Comparison of ENCODE assay signal across 8 cellular contexts in the genomic region with DNA sequence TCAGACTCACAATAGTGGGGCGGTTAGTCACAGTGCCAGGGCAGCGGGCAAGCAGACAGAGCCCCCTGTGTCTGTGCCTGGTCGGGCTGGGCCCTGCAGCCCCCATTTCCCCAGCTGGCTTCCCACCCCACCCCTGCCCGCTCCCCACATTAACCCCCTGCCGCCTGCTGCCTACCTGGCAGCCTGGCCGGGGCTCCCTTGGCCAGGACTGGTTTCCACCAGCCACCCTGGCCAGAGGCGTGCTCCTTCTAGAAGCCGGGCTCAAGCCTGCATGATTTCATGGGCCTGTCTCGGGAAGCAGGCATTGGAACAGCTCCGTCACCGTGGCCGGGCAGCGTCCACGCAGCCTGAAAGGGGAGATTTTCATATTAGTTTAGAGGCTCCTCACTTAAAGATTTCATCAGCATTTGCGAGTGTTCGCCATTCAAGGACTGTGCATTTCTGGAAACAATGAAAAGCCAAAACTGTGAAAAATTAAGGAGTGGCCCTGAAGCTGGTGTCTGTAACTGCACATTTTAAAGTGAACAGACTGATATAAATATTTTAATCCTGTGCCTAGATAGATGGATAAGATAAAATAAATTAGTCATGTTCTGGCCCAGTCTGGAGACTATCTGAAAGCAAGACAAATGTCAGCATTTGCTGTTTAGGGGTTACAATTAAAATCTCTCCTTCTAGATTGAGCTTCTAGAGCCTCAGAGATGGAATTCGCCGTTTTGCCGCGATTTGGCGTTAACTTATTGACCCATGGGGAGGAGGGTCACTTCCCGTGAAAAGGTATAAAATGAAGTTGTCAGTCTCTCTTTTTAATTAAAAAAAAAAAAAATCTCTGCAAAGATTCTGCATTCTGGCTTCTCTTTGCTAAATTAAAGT.
DNase-seq lines count a peak whose midpoint lies in the region; FAIRE-seq and TF ChIP-seq lines count a peak whose summit lies in the region.

No MANE protein-coding gene starts in this region.

- H3K9ac ChIP-seq in trophoblast cell (ENCODE audit: low read length), result no peak overlapping the region

- DNase-seq in Daoy (ENCODE audit: low read depth) (peak; percentile 66), RCC 7860 (ENCODE audit: low spot score) (peak; percentile 42), fibroblast of villous mesenchyme (ENCODE audit: low read depth) (peak; percentile 68), prostate gland (ENCODE audit: low spot score) (no peak), SKM-1 treated with dmso at 0.1 percent for 144 hours (lab: John Stamatoyannopoulos, UW; ENCODE audit: unreplicated experiment) (no peak), trophoblast cell (no peak), NCI-H748 treated with DMSO at 0.1 percent for 48 hours (lab: John Stamatoyannopoulos, UW) (no peak)
- no peak for DNase-seq in stimulated activated CD4-positive, alpha-beta T cell treated with anti-CD3 and anti-CD28 coated beads, Interleukin-15, amount 100 ng/mL, for 24 hours

- no peak for FAIRE-seq in RCC 7860 (lab: Jason Lieb, UNC)

- H3K4me3 ChIP-seq in fibroblast of villous mesenchyme (ENCODE audit: low read depth, low read length) (peak overlapping the region; percentile 43), prostate gland (peak overlapping the region; percentile 58 to 61), trophoblast cell (ENCODE audit: low read depth, low read length) (no peak overlapping the region)

- H4K91ac ChIP-seq in trophoblast cell (ENCODE audit: low read depth, low read length), result no peak overlapping the region

- peak overlapping the region; percentile 100 for H3K27ac ChIP-seq in prostate gland
- H3K27ac ChIP-seq in trophoblast cell (ENCODE audit: low read depth, low read length), result no peak overlapping the region

- TF ChIP-seq CTCF in fibroblast of villous mesenchyme (IDR thresholded peaks at IDR 0.05; ENCODE audit: insufficient read depth, low read depth, low read length) (no peak), prostate gland (IDR thresholded peaks at IDR 0.05) (no peak)

- intact Hi-C loops in prostate gland (cut with DNase I), result no loop called here

- no peak overlapping the region for H3K4me2 ChIP-seq in trophoblast cell (ENCODE audit: low read length)

- no peaks in the 10 kb centered on the region for H3K79me2 ChIP-seq in trophoblast cell (ENCODE audit: control insufficient read depth, insufficient read depth, low read length, poor library complexity)

- H3K18ac ChIP-seq in trophoblast cell (ENCODE audit: low read length), result no peak overlapping the region

- H2BK120ac ChIP-seq in trophoblast cell (ENCODE audit: insufficient read depth, low read length, poor library complexity), result no peak overlapping the region

- H4K12ac ChIP-seq in trophoblast cell (ENCODE audit: low read depth, low read length), result no peak overlapping the region

- H2BK5ac ChIP-seq in trophoblast cell (ENCODE audit: low read depth, low read length, poor library complexity), result no peak overlapping the region

- no peak overlapping the region for H3K4ac ChIP-seq in trophoblast cell (ENCODE audit: low read depth, low read length)

- no peak overlapping the region for H2AFZ ChIP-seq in trophoblast cell (ENCODE audit: insufficient read depth, low read length, poor library complexity)

- H3K14ac ChIP-seq in trophoblast cell (ENCODE audit: low read length), result no peak overlapping the region

- H2BK12ac ChIP-seq in trophoblast cell (ENCODE audit: low read length), result no peak overlapping the region

- no peak overlapping the region for H2AK5ac ChIP-seq in trophoblast cell (ENCODE audit: low read length)

- H3K79me1 ChIP-seq in trophoblast cell (ENCODE audit: low read length), result no peaks in the 10 kb centered on the region

- WGBS in prostate gland, result 12% methylated on average over 22 of the region's 22 CpGs
- no CpG with 5 or more reads among the region's 22 CpGs for WGBS in trophoblast cell (ENCODE audit: extremely low coverage, insufficient coverage, insufficient read length)

- H3K4me1 ChIP-seq in prostate gland (replicated peaks) (peaks cover 39% of the 10 kb centered on the region), trophoblast cell (ENCODE audit: control insufficient read depth in 1 of 2, insufficient read depth in 2 of 2, low read length in 2 of 2) (no peaks in the 10 kb centered on the region)

- H3K9me3 ChIP-seq in prostate gland, result no peaks in the 10 kb centered on the region
- H3K9me3 ChIP-seq in trophoblast cell (ENCODE audit: insufficient read depth, low read depth, low read length), result no peaks in the 10 kb centered on the region

- H3K27me3 ChIP-seq in prostate gland (replicated peaks; ENCODE audit: insufficient read depth) (no peaks in the 10 kb centered on the region), trophoblast cell (ENCODE audit: insufficient read depth, low read length) (peaks cover 9% of the 10 kb centered on the region)

- no peak overlapping the region for H3K23ac ChIP-seq in trophoblast cell (ENCODE audit: low read length)

- H3K36me3 ChIP-seq in prostate gland, result no peaks in the 10 kb centered on the region
- H3K36me3 ChIP-seq in trophoblast cell (ENCODE audit: control insufficient read depth in 1 of 2, insufficient read depth in 2 of 2, low read length in 2 of 2), result no peaks in the 10 kb centered on the region

- no peak for TF ChIP-seq POLR2A in prostate gland (IDR thresholded peaks at IDR 0.05)

- no peak overlapping the region for H4K8ac ChIP-seq in trophoblast cell (ENCODE audit: low read depth, low read length)

Comparison
In these comparisons a context has a peak if more than half of its experiments do, and no peak if none do; other contexts are left out.
1. DNase-seq: peak in Daoy (single experiment), RCC 7860 (single experiment) and fibroblast of villous mesenchyme (single experiment); none in prostate gland (single experiment), SKM-1 treated with dmso at 0.1 percent for 144 hours (single experiment), stimulated activated CD4-positive, alpha-beta T cell treated with anti-CD3 and anti-CD28 coated beads, Interleukin-15, amount 100 ng/mL, for 24 hours (single experiment), trophoblast cell (0 of 2) and NCI-H748 treated with DMSO at 0.1 percent for 48 hours (single experiment).